Comparison of ENCODE assay signal across 15 cellular contexts in the genomic region with DNA sequence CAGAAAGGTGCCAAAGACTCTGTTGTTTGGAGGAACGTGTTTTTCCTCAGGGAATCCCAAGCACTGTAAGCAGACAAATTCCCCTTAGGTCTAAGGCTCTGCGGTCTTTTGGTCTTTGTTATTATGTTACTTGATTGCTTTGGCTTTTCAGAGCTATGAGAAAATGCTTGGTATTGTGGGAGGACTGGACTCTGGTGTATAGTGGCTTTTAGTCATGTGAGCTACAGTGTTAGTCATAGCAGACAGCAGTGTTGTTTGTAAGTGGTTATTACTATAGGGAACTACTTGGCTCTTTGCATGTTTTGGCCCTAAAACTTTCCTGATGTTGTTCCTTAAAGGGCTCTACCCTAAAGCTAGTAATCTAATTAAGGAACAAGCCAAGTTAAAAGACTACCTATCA.
DNase-seq lines count a peak whose midpoint lies in the region; ATAC-seq and TF ChIP-seq lines count a peak whose summit lies in the region.
"Had no signal": no experiment of that assay in that cellular context is flagged by ENCODE, and none has a peak within 500 bp of the region (broad histone marks: within the 10 kb centered on the region; RNA-seq: fewer than 3 reads in every experiment).

No MANE protein-coding gene starts in this region.

- intact Hi-C loops in naive thymus-derived CD4-positive, alpha-beta T cell (cut with micrococcal nuclease), result no loop called here

- CTCF ChIA-PET in naive thymus-derived CD4-positive, alpha-beta T cell (lab: Charles Lee), result no interaction called here

- ATAC-seq in GM18870 (IDR thresholded peaks at IDR 0.05; ENCODE audit: unreplicated experiment) (peak; percentile 65), HG03442 (IDR thresholded peaks at IDR 0.05; ENCODE audit: unreplicated experiment) (peak; percentile 79), GM19395 (IDR thresholded peaks at IDR 0.05; ENCODE audit: unreplicated experiment) (no peak)
- ATAC-seq in naive thymus-derived CD4-positive, alpha-beta T cell, result no peak
- ATAC-seq: sciatic nerve had no signal

- no peaks in the 10 kb centered on the region for H3K36me3 ChIP-seq in naive thymus-derived CD4-positive, alpha-beta T cell (ENCODE audit: control insufficient read depth in 2 of 3, insufficient read depth in 3 of 3, low read length in 3 of 3)
- H3K36me3 ChIP-seq: esophagus squamous epithelium, stomach had no signal

- H3K36me3 Mint-ChIP-seq in nephron (ENCODE audit: low read depth), result no peaks in the 10 kb centered on the region
- no peaks in the 10 kb centered on the region for H3K36me3 Mint-ChIP-seq in naive thymus-derived CD4-positive, alpha-beta T cell
- H3K36me3 Mint-ChIP-seq: naive B cell had no signal

- POLR2A ChIA-PET in naive thymus-derived CD4-positive, alpha-beta T cell (lab: Charles Lee), result no interaction called here

- DNase-seq in astrocyte of the hippocampus (ENCODE audit: low read depth, low spot score) (peak; percentile 76), NCI-H1417 (lab: John Stamatoyannopoulos, UW) (no peak), activated gamma-delta T cell (lab: John Stamatoyannopoulos, UW) (no peak)
- no peak for DNase-seq in naive thymus-derived CD4-positive, alpha-beta T cell
- DNase-seq: activated naive CD4-positive, alpha-beta T cell; esophagus squamous epithelium; naive B cell; NCI-H524; RPMI8226; stomach had no signal

- no peaks in the 10 kb centered on the region for H3K27me3 ChIP-seq in naive thymus-derived CD4-positive, alpha-beta T cell (ENCODE audit: control insufficient read depth in 2 of 2, insufficient read depth in 2 of 2, low read length in 2 of 2)
- H3K27me3 ChIP-seq: esophagus squamous epithelium, stomach had no signal

- peaks cover 0 to 6% (median 0%) of the 10 kb centered on the region in 3 experiments for H3K9me3 ChIP-seq in naive thymus-derived CD4-positive, alpha-beta T cell (ENCODE audit: control insufficient read depth in 2 of 3, low read length in 3 of 3)
- H3K9me3 ChIP-seq: stomach had no signal

- H3K4me1 ChIP-seq in naive thymus-derived CD4-positive, alpha-beta T cell (ENCODE audit: control insufficient read depth in 2 of 2, insufficient read depth in 2 of 2, low read length in 2 of 2), result no peaks in the 10 kb centered on the region
- H3K4me1 ChIP-seq: stomach had no signal

- TF ChIP-seq CTCF in nephron (IDR thresholded peaks at IDR 0.05; ENCODE audit: unreplicated experiment in 3 of 3), result no peak

- no peak overlapping the region for H3K4me3 Mint-ChIP-seq in nephron
- no peak overlapping the region for H3K4me3 Mint-ChIP-seq in naive thymus-derived CD4-positive, alpha-beta T cell
- H3K4me3 Mint-ChIP-seq: naive B cell had no signal

- H3K27ac Mint-ChIP-seq in nephron, result peak overlapping the region in 2 of 3 experiments; percentile 17 to 55
- H3K27ac Mint-ChIP-seq in naive thymus-derived CD4-positive, alpha-beta T cell, result no peak overlapping the region
- H3K27ac Mint-ChIP-seq: naive B cell had no signal

- H3K9me3 Mint-ChIP-seq in nephron, result no peaks in the 10 kb centered on the region
- peaks cover 0 to 15% (median 7%) of the 10 kb centered on the region in 11 donors for H3K9me3 Mint-ChIP-seq in naive thymus-derived CD4-positive, alpha-beta T cell

- no peaks in the 10 kb centered on the region for H3K27me3 Mint-ChIP-seq in nephron (ENCODE audit: low read depth)
- no peaks in the 10 kb centered on the region for H3K27me3 Mint-ChIP-seq in naive thymus-derived CD4-positive, alpha-beta T cell
- H3K27me3 Mint-ChIP-seq: naive B cell had no signal

- no peaks in the 10 kb centered on the region for H3K4me1 Mint-ChIP-seq in nephron
- H3K4me1 Mint-ChIP-seq in naive thymus-derived CD4-positive, alpha-beta T cell, result no peaks in the 10 kb centered on the region
- H3K4me1 Mint-ChIP-seq: naive B cell had no signal

- H3K4me3 ChIP-seq in naive thymus-derived CD4-positive, alpha-beta T cell (ENCODE audit: low read length), result no peak overlapping the region
- H3K4me3 ChIP-seq: esophagus squamous epithelium, stomach had no signal

- H3K27ac ChIP-seq in naive thymus-derived CD4-positive, alpha-beta T cell (ENCODE audit: low read depth, low read length), result no peak overlapping the region
- H3K27ac ChIP-seq: esophagus squamous epithelium, stomach had no signal

Comparison
In these comparisons a context has a peak if more than half of its experiments do, and no peak if none do; other contexts are left out.
1. ATAC-seq: peak in GM18870 (single experiment) and HG03442 (single experiment); none in GM19395 (single experiment) and naive thymus-derived CD4-positive, alpha-beta T cell (single experiment).
2. H3K27ac Mint-ChIP-seq: peak in nephron (2 of 3); none in naive thymus-derived CD4-positive, alpha-beta T cell (0 of 9).